Comparison of ENCODE assay signal across 21 cellular contexts in genomic region chr10:75434292-75434691, GRCh38.
"Had no signal": no experiment of that assay in that cellular context is flagged by ENCODE, and none has a peak within 500 bp of the region (broad histone marks: within the 10 kb centered on the region; RNA-seq: fewer than 3 reads in every experiment).

No MANE protein-coding gene starts in this region.

- ATAC-seq: activated CD4-positive, CD25-positive, alpha-beta regulatory T cell treated with anti-CD3 and anti-CD28 coated beads, Interleukin-2, amount 50 U/mL, for 24 hours; activated T-cell treated with anti-CD3 and anti-CD28 coated beads, Interleukin-2, amount 50 U/mL, for 72 hours; esophagus mucosa; left lung; natural killer cell had no signal

- H3K4me3 Mint-ChIP-seq: activated CD4-positive, alpha-beta memory T cell treated with anti-CD3 and anti-CD28 coated beads, Interleukin-2, amount 10 ng/mL, durations not matched to agents 7 days and 5 days; activated CD4-positive, alpha-beta T cell treated with anti-CD3 and anti-CD28 coated beads, Interleukin-2, amount 10 ng/mL, durations not matched to agents 24 days and 14 days; activated naive CD4-positive, alpha-beta T cell treated with anti-CD3 and anti-CD28 coated beads, Interleukin-2, amount 10 ng/mL, durations not matched to agents 7 days and 5 days; activated T-cell treated with anti-CD3 and anti-CD28 coated beads, Interleukin-2, amount 50 U/mL, for 72 hours; immature natural killer cell; mesothelial cell of epicardium; natural killer cell had no signal

- H3K9me3 Mint-ChIP-seq: activated CD4-positive, alpha-beta memory T cell treated with anti-CD3 and anti-CD28 coated beads, Interleukin-2, amount 10 ng/mL, durations not matched to agents 7 days and 5 days; activated CD4-positive, alpha-beta T cell treated with anti-CD3 and anti-CD28 coated beads, Interleukin-2, amount 10 ng/mL, durations not matched to agents 24 days and 14 days; activated naive CD4-positive, alpha-beta T cell treated with anti-CD3 and anti-CD28 coated beads, Interleukin-2, amount 10 ng/mL, durations not matched to agents 7 days and 5 days; activated T-cell treated with anti-CD3 and anti-CD28 coated beads, Interleukin-2, amount 50 U/mL, for 72 hours; mesothelial cell of epicardium; natural killer cell had no signal

- H3K4me1 Mint-ChIP-seq: activated CD4-positive, alpha-beta T cell treated with anti-CD3 and anti-CD28 coated beads, Interleukin-2, amount 10 ng/mL, durations not matched to agents 24 days and 14 days had no signal

- H3K36me3 Mint-ChIP-seq: activated naive CD4-positive, alpha-beta T cell treated with anti-CD3 and anti-CD28 coated beads, Interleukin-2, amount 10 ng/mL, durations not matched to agents 7 days and 5 days; immature natural killer cell; mesothelial cell of epicardium; natural killer cell had no signal

- H3K27ac Mint-ChIP-seq: activated CD4-positive, alpha-beta memory T cell treated with anti-CD3 and anti-CD28 coated beads, Interleukin-2, amount 10 ng/mL, durations not matched to agents 7 days and 5 days; activated CD4-positive, alpha-beta T cell treated with anti-CD3 and anti-CD28 coated beads, Interleukin-2, amount 10 ng/mL, durations not matched to agents 24 days and 14 days; activated naive CD4-positive, alpha-beta T cell treated with anti-CD3 and anti-CD28 coated beads, Interleukin-2, amount 10 ng/mL, durations not matched to agents 7 days and 5 days; activated T-cell treated with anti-CD3 and anti-CD28 coated beads, Interleukin-2, amount 50 U/mL, for 72 hours; immature natural killer cell; mesothelial cell of epicardium; natural killer cell had no signal

- H3K4me3 ChIP-seq: hepatocyte, left lung, sigmoid colon, testis, uterus had no signal

- DNase-seq: activated CD4-positive, alpha-beta memory T cell treated with anti-CD3 and anti-CD28 coated beads, Interleukin-2, amount 10 ng/mL, durations not matched to agents 7 days and 5 days; activated CD4-positive, alpha-beta T cell treated with anti-CD3 and anti-CD28 coated beads, Interleukin-2, amount 10 ng/mL, durations not matched to agents 24 days and 14 days; activated effector memory CD4-positive, alpha-beta T cell treated with Interleukin-2 at 50 U/mL for 16 hours; activated naive CD4-positive, alpha-beta T cell treated with anti-CD3 and anti-CD28 coated beads, Interleukin-2, amount 10 ng/mL, durations not matched to agents 7 days and 5 days; activated T-cell treated with anti-CD3 and anti-CD28 coated beads, Interleukin-2, amount 50 U/mL, for 72 hours; effector CD8-positive, alpha-beta T cell; foreskin melanocyte; immature natural killer cell; kidney glomerular epithelial cell; left lung; natural killer cell; sigmoid colon; stimulated activated CD4-positive, alpha-beta T cell treated with anti-CD3 and anti-CD28 coated beads, Interleukin-4, amount 100 ng/mL, for 1 hour; stimulated activated naive CD4-positive, alpha-beta T cell; testis; trophoblast cell; uterus had no signal
